Comparison of ENCODE assay signal across 29 cellular contexts in the genomic region with DNA sequence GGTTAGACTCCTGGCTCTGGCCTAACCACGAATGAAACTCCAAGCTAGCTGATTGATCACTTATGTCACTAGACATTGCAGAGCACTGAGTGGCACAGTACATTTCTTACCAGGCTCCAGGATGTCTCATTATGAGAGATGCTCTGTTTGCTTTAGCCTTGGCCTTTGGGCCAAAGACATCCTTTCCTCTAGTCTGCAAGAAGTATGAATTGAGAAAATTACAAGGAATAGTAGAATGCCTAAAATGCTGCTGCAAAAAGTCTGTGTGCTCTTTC.
"Had no signal": no experiment of that assay in that cellular context is flagged by ENCODE, and none has a peak within 500 bp of the region (broad histone marks: within the 10 kb centered on the region; RNA-seq: fewer than 3 reads in every experiment).

No MANE protein-coding gene starts in this region.

- H3K27me3 Mint-ChIP-seq: activated B cell treated with CpG ODN at 0.5 μM for 24 hours; activated CD4-positive, alpha-beta memory T cell treated with anti-CD3 and anti-CD28 coated beads, Interleukin-2, amount 10 ng/mL, durations not matched to agents 7 days and 5 days; activated CD8-positive, alpha-beta memory T cell treated with anti-CD3 and anti-CD28 coated beads, Interleukin-2, amount 10 ng/mL, durations not matched to agents 7 days and 5 days; activated naive CD4-positive, alpha-beta T cell treated with anti-CD3 and anti-CD28 coated beads, Interleukin-2, amount 10 ng/mL, durations not matched to agents 7 days and 5 days; activated naive CD8-positive, alpha-beta T cell had no signal

- H3K4me1 ChIP-seq: Peyer's patch had no signal

- ATAC-seq: activated CD8-positive, alpha-beta memory T cell treated with anti-CD3 and anti-CD28 coated beads, Interleukin-2, amount 10 ng/mL, durations not matched to agents 7 days and 5 days; activated naive CD8-positive, alpha-beta T cell treated with anti-CD3 and anti-CD28 coated beads, Interleukin-2, amount 50 U/mL, for 24 hours; K562 had no signal

- H3K36me3 ChIP-seq: cardiac muscle cell, Peyer's patch had no signal

- FAIRE-seq: K562, TTC549 had no signal

- H3K27ac ChIP-seq: cardiac muscle cell, Peyer's patch had no signal

- H3K4me3 ChIP-seq: cardiac muscle cell, K562, Peyer's patch had no signal

- DNase-seq: activated B cell treated with CpG ODN at 0.5 μM for 24 hours; activated CD4-positive, alpha-beta memory T cell treated with anti-CD3 and anti-CD28 coated beads, Interleukin-2, amount 10 ng/mL, durations not matched to agents 7 days and 5 days; activated CD4-positive, alpha-beta T cell treated with anti-CD3 and anti-CD28 coated beads for 1 hour; activated CD4-positive, alpha-beta T cell treated with anti-CD3 and anti-CD28 coated beads for 48 hours; activated CD8-positive, alpha-beta memory T cell treated with anti-CD3 and anti-CD28 coated beads for 24 hours; activated CD8-positive, alpha-beta memory T cell treated with anti-CD3 and anti-CD28 coated beads, Interleukin-2, amount 10 ng/mL, durations not matched to agents 7 days and 5 days; activated CD8-positive, alpha-beta memory T cell treated with anti-CD3 and anti-CD28 coated beads, Interleukin-2, amount 50 U/mL, for 48 hours; activated effector memory CD4-positive, alpha-beta T cell treated with Interleukin-2 at 50 U/mL for 16 hours; activated naive CD4-positive, alpha-beta T cell treated with anti-CD3 and anti-CD28 coated beads, Interleukin-2, amount 10 ng/mL, durations not matched to agents 7 days and 5 days; activated naive CD8-positive, alpha-beta T cell treated with anti-CD3 and anti-CD28 coated beads, Interleukin-2, amount 50 U/mL, for 24 hours; activated T-cell treated with anti-CD3 and anti-CD28 coated beads, Interleukin-2, amount 50 U/mL, for 48 hours; anterior cingulate cortex; NCI-H1092 treated with DMSO at 0.1 percent for 48 hours; NCI-H187 treated with DMSO at 0.1 percent for 48 hours; NCI-H2081; NCI-H2171 treated with DMSO at 0.1 percent for 48 hours; NCI-H2227 treated with DMSO at 0.1 percent for 48 hours; NCI-H446 treated with DMSO at 0.1 percent for 48 hours; NCI-H524; NCI-H82; Peyer's patch; RPMI8226; SIG-M5 had no signal

- H3K4me1 Mint-ChIP-seq: activated B cell treated with CpG ODN at 0.5 μM for 24 hours; activated CD4-positive, alpha-beta memory T cell treated with anti-CD3 and anti-CD28 coated beads, Interleukin-2, amount 10 ng/mL, durations not matched to agents 7 days and 5 days; activated CD8-positive, alpha-beta memory T cell treated with anti-CD3 and anti-CD28 coated beads, Interleukin-2, amount 10 ng/mL, durations not matched to agents 7 days and 5 days; activated naive CD4-positive, alpha-beta T cell treated with anti-CD3 and anti-CD28 coated beads, Interleukin-2, amount 10 ng/mL, durations not matched to agents 7 days and 5 days; activated naive CD8-positive, alpha-beta T cell treated with anti-CD3 and anti-CD28 coated beads, Interleukin-2, amount 50 U/mL, for 24 hours had no signal

- H3K9me3 ChIP-seq: Peyer's patch had no signal

- H3K4me3 Mint-ChIP-seq: activated B cell treated with CpG ODN at 0.5 μM for 24 hours; activated CD4-positive, alpha-beta memory T cell treated with anti-CD3 and anti-CD28 coated beads, Interleukin-2, amount 10 ng/mL, durations not matched to agents 7 days and 5 days; activated CD8-positive, alpha-beta memory T cell treated with anti-CD3 and anti-CD28 coated beads, Interleukin-2, amount 10 ng/mL, durations not matched to agents 7 days and 5 days; activated naive CD4-positive, alpha-beta T cell treated with anti-CD3 and anti-CD28 coated beads, Interleukin-2, amount 10 ng/mL, durations not matched to agents 7 days and 5 days; activated naive CD8-positive, alpha-beta T cell; activated naive CD8-positive, alpha-beta T cell treated with anti-CD3 and anti-CD28 coated beads, Interleukin-2, amount 50 U/mL, for 24 hours; T-helper 1 cell treated with Interleukin-12 subunit alpha and Interleukin-12 subunit beta and Interleukin-4 antibody, amounts not matched to agents 30 μg/mL and 1 μg/mL, for 36 hours; T-helper 2 cell treated with Interferon-gamma antibody and Interleukin-4, amounts not matched to agents 5 μg/mL and 100 μg/mL, for 36 hours had no signal

- H3K27ac Mint-ChIP-seq: activated B cell treated with CpG ODN at 0.5 μM for 24 hours; activated CD4-positive, alpha-beta memory T cell treated with anti-CD3 and anti-CD28 coated beads, Interleukin-2, amount 10 ng/mL, durations not matched to agents 7 days and 5 days; activated CD8-positive, alpha-beta memory T cell treated with anti-CD3 and anti-CD28 coated beads, Interleukin-2, amount 10 ng/mL, durations not matched to agents 7 days and 5 days; activated naive CD4-positive, alpha-beta T cell treated with anti-CD3 and anti-CD28 coated beads, Interleukin-2, amount 10 ng/mL, durations not matched to agents 7 days and 5 days; activated naive CD8-positive, alpha-beta T cell; activated naive CD8-positive, alpha-beta T cell treated with anti-CD3 and anti-CD28 coated beads, Interleukin-2, amount 50 U/mL, for 24 hours; T-helper 1 cell treated with Interleukin-12 subunit alpha and Interleukin-12 subunit beta and Interleukin-4 antibody, amounts not matched to agents 30 μg/mL and 1 μg/mL, for 36 hours; T-helper 2 cell treated with Interferon-gamma antibody and Interleukin-4, amounts not matched to agents 5 μg/mL and 100 μg/mL, for 36 hours had no signal

- H3K36me3 Mint-ChIP-seq: activated CD8-positive, alpha-beta memory T cell treated with anti-CD3 and anti-CD28 coated beads, Interleukin-2, amount 10 ng/mL, durations not matched to agents 7 days and 5 days; activated naive CD4-positive, alpha-beta T cell treated with anti-CD3 and anti-CD28 coated beads, Interleukin-2, amount 10 ng/mL, durations not matched to agents 7 days and 5 days; activated naive CD8-positive, alpha-beta T cell had no signal

- H3K27me3 ChIP-seq: cardiac muscle cell, Peyer's patch had no signal

- H3K9me3 Mint-ChIP-seq: activated B cell treated with CpG ODN at 0.5 μM for 24 hours; activated CD4-positive, alpha-beta memory T cell treated with anti-CD3 and anti-CD28 coated beads, Interleukin-2, amount 10 ng/mL, durations not matched to agents 7 days and 5 days; activated naive CD4-positive, alpha-beta T cell treated with anti-CD3 and anti-CD28 coated beads, Interleukin-2, amount 10 ng/mL, durations not matched to agents 7 days and 5 days; activated naive CD8-positive, alpha-beta T cell treated with anti-CD3 and anti-CD28 coated beads, Interleukin-2, amount 50 U/mL, for 24 hours; T-helper 1 cell treated with Interleukin-12 subunit alpha and Interleukin-12 subunit beta and Interleukin-4 antibody, amounts not matched to agents 30 μg/mL and 1 μg/mL, for 36 hours; T-helper 2 cell treated with Interferon-gamma antibody and Interleukin-4, amounts not matched to agents 5 μg/mL and 100 μg/mL, for 36 hours had no signal
